ENCODE assay signal across 8 cellular contexts in genomic region chr18:77063256-77063655, GRCh38.
DNase-seq lines count a peak whose midpoint lies in the region; ATAC-seq and TF ChIP-seq lines count a peak whose summit lies in the region.

No MANE protein-coding gene starts in this region.

- H3K4me3 ChIP-seq in SU-DHL-6 (ENCODE audit: insufficient read depth, low read length, poor library complexity, severe bottlenecking) = peak overlapping the region; percentile 4

- peaks cover 4% of the 10 kb centered on the region for H3K9me3 Mint-ChIP-seq in activated naive CD8-positive, alpha-beta T cell treated with anti-CD3 and anti-CD28 coated beads, Interleukin-2, amount 50 U/mL, for 24 hours

- no peak overlapping the region for H2AFZ ChIP-seq in SU-DHL-6 (ENCODE audit: low read depth, low read length, severe bottlenecking)

- H3F3A ChIP-seq in SU-DHL-6 (ENCODE audit: insufficient read depth) = peaks cover 58% of the 10 kb centered on the region

- H3K27me3 ChIP-seq in SU-DHL-6 (ENCODE audit: low read length) = no peaks in the 10 kb centered on the region

- H3K4me2 ChIP-seq in SU-DHL-6 (ENCODE audit: low read depth, low read length, poor library complexity, severe bottlenecking) = peak overlapping the region; percentile 56

- peaks cover 59% of the 10 kb centered on the region for H3K36me3 Mint-ChIP-seq in activated naive CD8-positive, alpha-beta T cell treated with anti-CD3 and anti-CD28 coated beads, Interleukin-2, amount 50 U/mL, for 24 hours (ENCODE audit: low read depth)

- H3K27ac ChIP-seq in SU-DHL-6 (ENCODE audit: low read depth, low read length) = peak overlapping the region; percentile 97

- ATAC-seq in GM18907 (IDR thresholded peaks at IDR 0.05; ENCODE audit: unreplicated experiment) (peak; percentile 53), HG03095 (IDR thresholded peaks at IDR 0.05; ENCODE audit: unreplicated experiment) (peak; percentile 56)
- peak; percentile 51 for ATAC-seq in activated naive CD8-positive, alpha-beta T cell treated with anti-CD3 and anti-CD28 coated beads, Interleukin-2, amount 50 U/mL, for 24 hours

- H3K79me2 ChIP-seq in SU-DHL-6 (ENCODE audit: insufficient read depth, low read length) = peaks cover 25% of the 10 kb centered on the region; the same call in 1 of the 2 replicates

- H3K4me1 Mint-ChIP-seq in activated naive CD8-positive, alpha-beta T cell treated with anti-CD3 and anti-CD28 coated beads, Interleukin-2, amount 50 U/mL, for 24 hours = peaks cover 93% of the 10 kb centered on the region

- DNase-seq in activated naive CD8-positive, alpha-beta T cell treated with anti-CD3 and anti-CD28 coated beads, Interleukin-2, amount 50 U/mL, for 24 hours = peak; percentile 81
- DNase-seq in stimulated activated CD4-positive, alpha-beta T cell treated with anti-CD3 and anti-CD28 coated beads, Interleukin-12 subunit alpha, Interleukin-12 subunit beta, amount 100 ng/mL, for 4 hours = peak; percentile 55
- DNase-seq in NCI-H146 treated with DMSO at 0.1 percent for 48 hours (lab: John Stamatoyannopoulos, UW; ENCODE audit: unreplicated experiment) (no peak), cerebellar cortex (ENCODE audit: low spot score) (no peak), NCI-H524 treated with DMSO at 0.1 percent for 48 hours (lab: John Stamatoyannopoulos, UW) (no peak)

- no peaks in the 10 kb centered on the region for H4K20me1 ChIP-seq in SU-DHL-6 (ENCODE audit: low read depth, low read length)

- H3K9ac ChIP-seq in SU-DHL-6 (ENCODE audit: low read length) = peak overlapping the region; percentile 38

- H3K27me3 Mint-ChIP-seq in activated naive CD8-positive, alpha-beta T cell treated with anti-CD3 and anti-CD28 coated beads, Interleukin-2, amount 50 U/mL, for 24 hours = no peaks in the 10 kb centered on the region

- TF ChIP-seq CTCF in SU-DHL-6 (IDR thresholded peaks at IDR 0.05; ENCODE audit: insufficient read depth, low read length, poor library complexity, severe bottlenecking) = no peak

- no peaks in the 10 kb centered on the region for H3K9me2 ChIP-seq in SU-DHL-6 (replicated peaks; ENCODE audit: insufficient read depth, low read length)

- H3K36me3 ChIP-seq in SU-DHL-6 (ENCODE audit: low read length) = peaks cover 13% of the 10 kb centered on the region

- peak overlapping the region; percentile 93 for H3K27ac Mint-ChIP-seq in activated naive CD8-positive, alpha-beta T cell treated with anti-CD3 and anti-CD28 coated beads, Interleukin-2, amount 50 U/mL, for 24 hours

- H3K9me3 ChIP-seq in SU-DHL-6 (ENCODE audit: insufficient read depth, low read length) = no peaks in the 10 kb centered on the region

- H3K4me3 Mint-ChIP-seq in activated naive CD8-positive, alpha-beta T cell treated with anti-CD3 and anti-CD28 coated beads, Interleukin-2, amount 50 U/mL, for 24 hours = peak overlapping the region; percentile 29

Comparison
In these comparisons a context has a peak if more than half of its experiments do, and no peak if none do; other contexts are left out.
1. DNase-seq: peak in activated naive CD8-positive, alpha-beta T cell treated with anti-CD3 and anti-CD28 coated beads, Interleukin-2, amount 50 U/mL, for 24 hours (single experiment) and stimulated activated CD4-positive, alpha-beta T cell treated with anti-CD3 and anti-CD28 coated beads, Interleukin-12 subunit alpha, Interleukin-12 subunit beta, amount 100 ng/mL, for 4 hours (single experiment); none in NCI-H146 treated with DMSO at 0.1 percent for 48 hours (single experiment), cerebellar cortex (single experiment) and NCI-H524 treated with DMSO at 0.1 percent for 48 hours (single experiment).
2. Peak in every context shown above with its lines, with median percentiles within 50 percentile points of each other: ATAC-seq.